In the genomic region with DNA sequence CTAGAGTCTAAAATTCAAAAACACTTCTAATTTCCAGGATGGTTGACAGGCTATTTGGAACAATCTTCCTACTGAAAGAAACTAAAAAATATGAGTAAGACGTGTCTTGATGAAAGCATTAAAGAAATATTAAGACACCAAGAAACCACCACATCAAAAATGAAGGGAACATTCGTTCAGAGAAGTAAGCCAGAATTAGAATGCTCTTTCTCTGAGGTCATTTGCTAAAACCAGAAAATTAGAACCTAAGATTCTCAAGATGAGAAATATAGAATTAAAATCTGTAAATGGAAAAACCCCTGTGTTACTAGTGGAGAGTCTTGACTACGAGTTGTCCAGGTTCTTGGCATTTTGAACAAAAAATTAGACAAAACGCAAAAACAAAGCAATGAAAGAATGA, we compare ENCODE assay signal across 8 cellular contexts.
"Had no signal": no experiment of that assay in that cellular context is flagged by ENCODE, and none has a peak within 500 bp of the region (broad histone marks: within the 10 kb centered on the region; RNA-seq: fewer than 3 reads in every experiment).

No MANE protein-coding gene starts in this region.

- ATAC-seq: HepG2 had no signal

- H3K27me3 Mint-ChIP-seq: IgD-negative memory B cell had no signal

- DNase-seq: IMR-90, KBM-7, KG1 had no signal

- H3K9me3 Mint-ChIP-seq: IgD-negative memory B cell had no signal

- H3K4me3 ChIP-seq: K562 had no signal

- H3K36me3 Mint-ChIP-seq: IgD-negative memory B cell had no signal

- H3K27ac ChIP-seq: HL-60 had no signal

- H3K27ac Mint-ChIP-seq: IgD-negative memory B cell had no signal

- FAIRE-seq: HepG2, HTR-8/SVneo had no signal

- H3K4me3 Mint-ChIP-seq: IgD-negative memory B cell had no signal
